11 cellular contexts compared by ENCODE assay signal in genomic region chr16:33339093-33340071, GRCh38. TPM values are rescaled to one million over a fixed set of nuclear protein-coding genes. Genes with fewer than 3 reads are reported as not detected.
DNase-seq lines count a peak whose midpoint lies in the region; ATAC-seq and TF ChIP-seq lines count a peak whose summit lies in the region.
"Not testable (repeated sequence)": the region's sequence is repeated elsewhere in the genome, so short reads cannot be mapped to it uniquely, and the experiment has no call there.
"Had no signal": no experiment of that assay in that cellular context is flagged by ENCODE, and none has a peak within 500 bp of the region (broad histone marks: within the 10 kb centered on the region; RNA-seq: fewer than 3 reads in every experiment).

No MANE protein-coding gene starts in this region.

- DNase-seq in HCEC 1CT (peak; percentile 0), WERI-Rb-1 (peak; percentile 56), activated T-cell treated with anti-CD3 and anti-CD28 coated beads for 4 hours (peak; percentile 38), brain microvascular endothelial cell (peak; percentile 35), type B pancreatic cell (ENCODE audit: extremely low spot score, unreplicated experiment) (peak; percentile 95)
- not testable (repeated sequence) for DNase-seq in left ventricle myocardium superior
- DNase-seq in naive thymus-derived CD8-positive, alpha-beta T cell: peak in 8 of 10 donors; percentile 23 to 78 (median 41)
- DNase-seq in stimulated activated CD4-positive, alpha-beta T cell treated with anti-CD3 and anti-CD28 coated beads, Interleukin-4, amount 100 ng/mL, for 1 hour: peak; percentile 34

- intact Hi-C loops in left ventricle myocardium superior (cut with micrococcal nuclease): not testable (repeated sequence)

- not testable (repeated sequence) for H3K36me3 Mint-ChIP-seq in naive thymus-derived CD8-positive, alpha-beta T cell; type B pancreatic cell

- not testable (repeated sequence) for H3K27ac Mint-ChIP-seq in naive thymus-derived CD8-positive, alpha-beta T cell; type B pancreatic cell

- not testable (repeated sequence) for H3K9me3 ChIP-seq in WERI-Rb-1 (ENCODE audit: severe bottlenecking)

- in situ Hi-C loops in brain microvascular endothelial cell (cut with HindIII; ENCODE audit: low pct_ligation_motif_present, low sequenced_read_pairs): not testable (repeated sequence)

- H3K4me1 Mint-ChIP-seq in naive thymus-derived CD8-positive, alpha-beta T cell; type B pancreatic cell (ENCODE audit: unreplicated experiment): not testable (repeated sequence)

- ATAC-seq in left ventricle myocardium superior: peak; percentile 50
- ATAC-seq in naive thymus-derived CD8-positive, alpha-beta T cell: not testable (repeated sequence)

- peaks cover 0 to 29% (median 0%) of the 10 kb centered on the region in 9 donors for H3K9me3 Mint-ChIP-seq in naive thymus-derived CD8-positive, alpha-beta T cell
- not testable (repeated sequence) for H3K9me3 Mint-ChIP-seq in type B pancreatic cell

- H3K36me3 ChIP-seq in WERI-Rb-1; brain microvascular endothelial cell (replicated peaks): not testable (repeated sequence)

- H3K27me3 Mint-ChIP-seq in naive thymus-derived CD8-positive, alpha-beta T cell; type B pancreatic cell: not testable (repeated sequence)

- not testable (repeated sequence) for H3K27ac ChIP-seq in WERI-Rb-1, brain microvascular endothelial cell

- H3K27me3 ChIP-seq in WERI-Rb-1 (ENCODE audit: insufficient read depth, low read depth, severe bottlenecking); brain microvascular endothelial cell (replicated peaks): not testable (repeated sequence)

- not testable (repeated sequence) for TF ChIP-seq CTCF in WERI-Rb-1 (IDR thresholded peaks at IDR 0.05; ENCODE audit: low read depth, low read length); brain microvascular endothelial cell (IDR thresholded peaks at IDR 0.05; ENCODE audit: low read depth, low read length, missing control alignments); type B pancreatic cell (conservative IDR thresholded peaks at IDR 0.05)

- not testable (repeated sequence) for H3K4me3 ChIP-seq in WERI-Rb-1 (ENCODE audit: low read depth, low read length); brain microvascular endothelial cell (ENCODE audit: low read depth, low read length)

- H3K4me3 Mint-ChIP-seq in naive thymus-derived CD8-positive, alpha-beta T cell; type B pancreatic cell: not testable (repeated sequence)

- POLR2A ChIA-PET in naive thymus-derived CD8-positive, alpha-beta T cell (lab: Charles Lee): not testable (repeated sequence)

RNA-seq across cellular contexts. Expression of gene TP53TG3B, which starts 21.3 kb away (rescaled TPM):
- total RNA-seq in left ventricle myocardium superior (not detected), type B pancreatic cell (ENCODE audit: low replicate concordance) (not detected in 2 replicates)
- total RNA-seq in naive thymus-derived CD8-positive, alpha-beta T cell: not detected
- not detected for polyA plus RNA-seq in naive thymus-derived CD8-positive, alpha-beta T cell
- total RNA-seq: fibroblast of villous mesenchyme, LHCN-M2, temporal lobe had no signal

RNA-seq across cellular contexts. Expression of gene TP53TG3E, which starts 35.3 kb away (rescaled TPM):
- total RNA-seq in left ventricle myocardium superior: not detected
- total RNA-seq in naive thymus-derived CD8-positive, alpha-beta T cell: not detected
- polyA plus RNA-seq in naive thymus-derived CD8-positive, alpha-beta T cell: not detected
- total RNA-seq in type B pancreatic cell (ENCODE audit: low replicate concordance): not detected in 2 replicates
- total RNA-seq: fibroblast of villous mesenchyme, LHCN-M2, temporal lobe had no signal
